26 cellular contexts compared by ENCODE assay signal in the genomic region with DNA sequence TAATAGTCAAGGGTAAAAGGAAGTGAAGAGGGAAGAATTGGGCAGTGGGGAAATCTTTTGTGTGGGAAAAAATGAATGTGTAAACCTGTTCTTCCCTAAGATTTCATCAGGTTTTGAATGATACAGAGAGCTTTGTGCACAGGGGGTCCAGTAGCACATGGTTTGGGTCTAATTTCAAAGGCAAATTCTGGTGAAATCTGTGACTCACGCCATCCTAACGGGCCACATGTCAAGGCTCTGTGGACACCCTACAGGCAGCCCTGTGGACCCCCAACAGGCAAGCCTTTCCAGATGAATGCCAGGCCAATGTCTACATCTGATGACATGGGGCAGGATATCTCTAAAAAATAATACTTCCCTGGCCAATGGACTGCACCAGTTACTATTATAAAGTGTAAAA.
DNase-seq lines count a peak whose midpoint lies in the region; ATAC-seq, FAIRE-seq and TF ChIP-seq lines count a peak whose summit lies in the region.
"Had no signal": no experiment of that assay in that cellular context is flagged by ENCODE, and none has a peak within 500 bp of the region (broad histone marks: within the 10 kb centered on the region; RNA-seq: fewer than 3 reads in every experiment).

No MANE protein-coding gene starts in this region.

- H3K27ac Mint-ChIP-seq in Calu3 (ENCODE audit: unreplicated experiment): peak overlapping the region; percentile 12
- H3K27ac Mint-ChIP-seq: activated CD8-positive, alpha-beta memory T cell treated with anti-CD3 and anti-CD28 coated beads, Interleukin-2, amount 10 ng/mL, durations not matched to agents 7 days and 5 days; activated naive CD4-positive, alpha-beta T cell treated with anti-CD3 and anti-CD28 coated beads, Interleukin-2, amount 50 U/mL, for 72 hours; activated T-helper 1 cell treated with anti-CD3 and anti-CD28 coated beads, Interleukin-12 subunit alpha, Interleukin-12 subunit beta, Interleukin-2, Interleukin-4 antibody, amounts not matched to agents 30 ng/mL and 10 ng/mL and 1 ng/mL, durations not matched to agents 14 hours and 24 hours and 36 hours; memory B cell; naive thymus-derived CD8-positive, alpha-beta T cell; T-helper 1 cell treated with Interleukin-12 subunit alpha and Interleukin-12 subunit beta and Interleukin-4 antibody, amounts not matched to agents 30 μg/mL and 1 μg/mL, for 36 hours had no signal

- H3K9ac ChIP-seq in HUES6 (ENCODE audit: low read length): peak overlapping the region; percentile 9
- H3K9ac ChIP-seq in keratinocyte (ENCODE audit: control insufficient read depth, extremely low read depth, insufficient read depth, low read length): no peak overlapping the region
- H3K9ac ChIP-seq: parathyroid adenoma had no signal

- no peak for FAIRE-seq in keratinocyte (lab: Jason Lieb, UNC)

- CTCF ChIA-PET in Calu3 (lab: Charles Lee): no interaction called here

- peaks cover 8% of the 10 kb centered on the region for H3K36me3 Mint-ChIP-seq in Calu3 (ENCODE audit: insufficient read depth, unreplicated experiment)
- H3K36me3 Mint-ChIP-seq: activated CD8-positive, alpha-beta memory T cell treated with anti-CD3 and anti-CD28 coated beads, Interleukin-2, amount 10 ng/mL, durations not matched to agents 7 days and 5 days; activated naive CD4-positive, alpha-beta T cell treated with anti-CD3 and anti-CD28 coated beads, Interleukin-2, amount 50 U/mL, for 72 hours; memory B cell; naive thymus-derived CD8-positive, alpha-beta T cell had no signal

- H3K4me1 ChIP-seq in HUES6 (ENCODE audit: control insufficient read depth, insufficient read depth, low read length) (peaks cover 31% of the 10 kb centered on the region), keratinocyte (ENCODE audit: control insufficient read depth, extremely low read depth, insufficient read depth, low read length) (peaks cover 14% of the 10 kb centered on the region)
- H3K4me1 ChIP-seq: parathyroid adenoma had no signal

- intact Hi-C loops in Calu3 (cut with micrococcal nuclease; ENCODE audit: unreplicated experiment): no loop called here

- TF ChIP-seq CTCF in Calu3 (IDR thresholded peaks at IDR 0.05; ENCODE audit: unreplicated experiment): no peak
- no peak for TF ChIP-seq CTCF in astrocyte of the spinal cord (IDR thresholded peaks at IDR 0.05; ENCODE audit: low read depth, low read length)
- no peak for TF ChIP-seq CTCF in keratinocyte (optimal IDR thresholded peaks at IDR 0.05 in 1 of 3, IDR thresholded peaks at IDR 0.05 in 1 of 3, conservative IDR thresholded peaks at IDR 0.05 in 1 of 3; ENCODE audit: extremely low read depth in 1 of 3, insufficient read depth in 2 of 3, low read length in 3 of 3)

- peaks cover 21% of the 10 kb centered on the region for H3K4me1 Mint-ChIP-seq in Calu3 (ENCODE audit: low read depth, unreplicated experiment)
- H3K4me1 Mint-ChIP-seq: activated CD8-positive, alpha-beta memory T cell treated with anti-CD3 and anti-CD28 coated beads, Interleukin-2, amount 10 ng/mL, durations not matched to agents 7 days and 5 days; memory B cell; naive thymus-derived CD8-positive, alpha-beta T cell had no signal

- no TSS peak for BruUV-seq in Calu3 (replicated peaks; lab: Mats Ljungman, UMichigan)

- no peaks in the 10 kb centered on the region for H3K27me3 ChIP-seq in HUES6 (ENCODE audit: control insufficient read depth, insufficient read depth, low read length)
- no peaks in the 10 kb centered on the region for H3K27me3 ChIP-seq in keratinocyte (ENCODE audit: control insufficient read depth, extremely low read depth, insufficient read depth, low read length)
- H3K27me3 ChIP-seq: right lobe of liver, SJSA1 had no signal

- ATAC-seq in HG03159 (IDR thresholded peaks at IDR 0.05; ENCODE audit: unreplicated experiment): no peak
- ATAC-seq: activated CD8-positive, alpha-beta memory T cell treated with anti-CD3 and anti-CD28 coated beads, Interleukin-2, amount 10 ng/mL, durations not matched to agents 7 days and 5 days; naive thymus-derived CD8-positive, alpha-beta T cell had no signal

- H3K79me2 ChIP-seq in keratinocyte (ENCODE audit: control insufficient read depth, insufficient read depth, low read length): peaks cover 7% of the 10 kb centered on the region
- H3K79me2 ChIP-seq: parathyroid adenoma had no signal

- no peaks in the 10 kb centered on the region for H4K20me1 ChIP-seq in keratinocyte (ENCODE audit: control insufficient read depth, extremely low read depth, insufficient read depth, low read length)

- H3K9me1 ChIP-seq in keratinocyte (ENCODE audit: control insufficient read depth, extremely low read depth, insufficient read depth, low read length): no peaks in the 10 kb centered on the region

- no peaks in the 10 kb centered on the region for H3K9me3 Mint-ChIP-seq in Calu3 (ENCODE audit: low read depth, unreplicated experiment)
- H3K9me3 Mint-ChIP-seq: activated naive CD4-positive, alpha-beta T cell treated with anti-CD3 and anti-CD28 coated beads, Interleukin-2, amount 50 U/mL, for 72 hours; activated T-helper 1 cell treated with anti-CD3 and anti-CD28 coated beads, Interleukin-12 subunit alpha, Interleukin-12 subunit beta, Interleukin-2, Interleukin-4 antibody, amounts not matched to agents 30 ng/mL and 10 ng/mL and 1 ng/mL, durations not matched to agents 14 hours and 24 hours and 36 hours; memory B cell; naive thymus-derived CD8-positive, alpha-beta T cell; T-helper 1 cell treated with Interleukin-12 subunit alpha and Interleukin-12 subunit beta and Interleukin-4 antibody, amounts not matched to agents 30 μg/mL and 1 μg/mL, for 36 hours; type B pancreatic cell had no signal

- H3K9me3 ChIP-seq in HUES6 (ENCODE audit: control insufficient read depth, insufficient read depth, low read depth, low read length) (no peaks in the 10 kb centered on the region), keratinocyte (ENCODE audit: control insufficient read depth, low read depth, low read length) (no peaks in the 10 kb centered on the region)
- H3K9me3 ChIP-seq: right lobe of liver, SJSA1 had no signal

- in situ Hi-C loops in astrocyte of the spinal cord (cut with HindIII; ENCODE audit: low sequenced_read_pairs): no loop called here

- no peak overlapping the region for H3K4me2 ChIP-seq in keratinocyte (ENCODE audit: control insufficient read depth, extremely low read depth, insufficient read depth, low read depth, low read length)

- H3K27me3 Mint-ChIP-seq in Calu3 (ENCODE audit: unreplicated experiment): no peaks in the 10 kb centered on the region
- H3K27me3 Mint-ChIP-seq: activated CD8-positive, alpha-beta memory T cell treated with anti-CD3 and anti-CD28 coated beads, Interleukin-2, amount 10 ng/mL, durations not matched to agents 7 days and 5 days; memory B cell; type B pancreatic cell had no signal

- H3K27ac ChIP-seq in HUES6 (ENCODE audit: low read depth, low read length) (no peak overlapping the region), keratinocyte (ENCODE audit: control insufficient read depth, insufficient read depth, low read length) (peak overlapping the region; percentile 45)
- H3K27ac ChIP-seq: parathyroid adenoma, right lobe of liver, SJSA1 had no signal

- no peak overlapping the region for H2AFZ ChIP-seq in keratinocyte (ENCODE audit: control insufficient read depth, low read length)
- H2AFZ ChIP-seq: parathyroid adenoma had no signal

- dilution Hi-C loops in keratinocyte (cut with MboI; ENCODE audit: extremely low pct_ligation_motif_present, low sequenced_read_pairs): no loop called here

- H3K4me3 ChIP-seq in HUES6 (ENCODE audit: low read depth, low read length): no peak overlapping the region
- no peak overlapping the region for H3K4me3 ChIP-seq in astrocyte of the spinal cord (ENCODE audit: low read depth, low read length)
- H3K4me3 ChIP-seq in keratinocyte (ENCODE audit: control insufficient read depth in 2 of 3, extremely low read depth in 1 of 3, insufficient read depth in 2 of 3, low read depth in 1 of 3, low read length in 3 of 3): no peak overlapping the region
- H3K4me3 ChIP-seq: right lobe of liver, SJSA1 had no signal

- H3K36me3 ChIP-seq in HUES6 (ENCODE audit: control insufficient read depth, insufficient read depth, low read length) (no peaks in the 10 kb centered on the region), keratinocyte (ENCODE audit: control insufficient read depth in 2 of 2, extremely low read depth in 1 of 2, insufficient read depth in 2 of 2, low read length in 2 of 2) (no peaks in the 10 kb centered on the region)
- H3K36me3 ChIP-seq: right lobe of liver, SJSA1 had no signal

- DNase-seq in Calu3 (no peak), astrocyte of the spinal cord (ENCODE audit: low read depth, low spot score) (peak; percentile 81), keratinocyte (ENCODE audit: low read depth, low spot score) (no peak), NCI-H748 (lab: John Stamatoyannopoulos, UW; ENCODE audit: unreplicated experiment) (no peak), NCI-H345 (lab: John Stamatoyannopoulos, UW) (no peak)
- DNase-seq in stimulated activated CD4-positive, alpha-beta T cell treated with anti-CD3 and anti-CD28 coated beads, Interleukin-12 subunit alpha, Interleukin-12 subunit beta, amount 100 ng/mL, for 4 hours: no peak
- DNase-seq: activated CD4-positive, alpha-beta T cell treated with anti-CD3 and anti-CD28 coated beads for 48 hours; activated CD8-positive, alpha-beta memory T cell treated with anti-CD3 and anti-CD28 coated beads, Interleukin-2, amount 10 ng/mL, durations not matched to agents 7 days and 5 days; aorta; DMS79 treated with DMSO at 0.1 percent for 48 hours; effector memory CD4-positive, alpha-beta T cell; KG1; MV-4-11; naive thymus-derived CD8-positive, alpha-beta T cell; NK-92 treated with Interleukin-12 subunit alpha and Interleukin-12 subunit beta, amount 100 ng/mL, for 24 hours; right lobe of liver; stimulated activated CD4-positive, alpha-beta T cell treated with anti-CD3 and anti-CD28 coated beads, Interleukin-15, amount 100 ng/mL, for 24 hours had no signal

- H3K4me3 Mint-ChIP-seq in Calu3 (ENCODE audit: low read depth, unreplicated experiment): peak overlapping the region; percentile 15
- H3K4me3 Mint-ChIP-seq: activated CD8-positive, alpha-beta memory T cell treated with anti-CD3 and anti-CD28 coated beads, Interleukin-2, amount 10 ng/mL, durations not matched to agents 7 days and 5 days; activated T-helper 1 cell treated with anti-CD3 and anti-CD28 coated beads, Interleukin-12 subunit alpha, Interleukin-12 subunit beta, Interleukin-2, Interleukin-4 antibody, amounts not matched to agents 30 ng/mL and 10 ng/mL and 1 ng/mL, durations not matched to agents 14 hours and 24 hours and 36 hours; memory B cell; naive thymus-derived CD8-positive, alpha-beta T cell; T-helper 1 cell treated with Interleukin-12 subunit alpha and Interleukin-12 subunit beta and Interleukin-4 antibody, amounts not matched to agents 30 μg/mL and 1 μg/mL, for 36 hours; type B pancreatic cell had no signal
